ENCODE assay signal across 10 cellular contexts in genomic region chr6:43856005-43856765, GRCh38.
DNase-seq lines count a peak whose midpoint lies in the region; ATAC-seq, FAIRE-seq and TF ChIP-seq lines count a peak whose summit lies in the region.
"Had no signal": no experiment of that assay in that cellular context is flagged by ENCODE, and none has a peak within 500 bp of the region (broad histone marks: within the 10 kb centered on the region; RNA-seq: fewer than 3 reads in every experiment).

No MANE protein-coding gene starts in this region.

- H3K4me2 ChIP-seq in Loucy (ENCODE audit: low read depth, low read length, poor library complexity, severe bottlenecking) (no peak overlapping the region), HepG2 (ENCODE audit: low read depth, low read length) (peak overlapping the region; percentile 48)

- H3K4me1 ChIP-seq in Loucy (ENCODE audit: insufficient read depth, low read length, poor library complexity, severe bottlenecking), result no peaks in the 10 kb centered on the region
- H3K4me1 ChIP-seq in HepG2 (ENCODE audit: insufficient read depth, low read length), result peaks cover 85% of the 10 kb centered on the region
- H3K4me1 ChIP-seq in HAP-1, result peaks cover 24% of the 10 kb centered on the region

- peak; percentile 96 for TF ChIP-seq RAD21 in HepG2 (CRISPR knock-in tag; IDR thresholded peaks at IDR 0.05)

- TF ChIP-seq CTCF in AG09319 (IDR thresholded peaks at IDR 0.05; ENCODE audit: low read depth, low read length) (peak; percentile 20), Loucy (conservative IDR thresholded peaks at IDR 0.05; ENCODE audit: low read length) (peak; percentile 55), brain microvascular endothelial cell (IDR thresholded peaks at IDR 0.05; ENCODE audit: low read depth, low read length, missing control alignments) (peak; percentile 73), HepG2 (CRISPR knock-in tag; IDR thresholded peaks at IDR 0.05) (peak; percentile 99)

- no peaks in the 10 kb centered on the region for H3K79me2 ChIP-seq in Loucy (ENCODE audit: insufficient read depth, low read length)
- H3K79me2 ChIP-seq in HepG2 (ENCODE audit: insufficient read depth, low read length), result no peaks in the 10 kb centered on the region

- intact Hi-C loops in HepG2 (cut with micrococcal nuclease; ENCODE audit: unreplicated experiment), result loop anchor here (1.0 to 5.0 kb wide), 5 partner anchors 36 to 223 kb away; partner anchors contain the start of gene VEGFA

- no peak overlapping the region for H3K4me3 ChIP-seq in Loucy (ENCODE audit: low read length, poor library complexity, severe bottlenecking)
- H3K4me3 ChIP-seq in brain microvascular endothelial cell (ENCODE audit: low read depth, low read length), result no peak overlapping the region
- no peak overlapping the region for H3K4me3 ChIP-seq in HepG2 (replicated peaks in 1 of 3; ENCODE audit: insufficient read depth in 1 of 3, low read depth in 2 of 3, low read length in 3 of 3)
- H3K4me3 ChIP-seq in HAP-1, result no peak overlapping the region

- ATAC-seq in HepG2, result peak; percentile 91

- H3K9me2 ChIP-seq in Loucy (replicated peaks; ENCODE audit: low read depth, low read length), result no peaks in the 10 kb centered on the region

- H2AFZ ChIP-seq in Loucy (ENCODE audit: low read length) (no peak overlapping the region), HepG2 (ENCODE audit: low read length) (no peak overlapping the region)

- DNase-seq in AG09319 (ENCODE audit: extremely low read depth, low read depth) (no peak), brain microvascular endothelial cell (peak; percentile 26), HepG2 (ENCODE audit: low spot score) (peak; percentile 86), DMS79 treated with DMSO at 0.1 percent for 48 hours (lab: John Stamatoyannopoulos, UW) (no peak), HAP-1 (ENCODE audit: low spot score in 2 of 2) (no peak), DMS 273 (lab: John Stamatoyannopoulos, UW; ENCODE audit: unreplicated experiment) (no peak), midbrain (lab: John Stamatoyannopoulos, UW) (no peak)
- DNase-seq: activated B cell treated with CpG ODN at 0.5 μM for 24 hours had no signal

- H3K9ac ChIP-seq in Loucy (ENCODE audit: low read depth, low read length, poor library complexity, severe bottlenecking), result no peak overlapping the region
- no peak overlapping the region for H3K9ac ChIP-seq in HepG2 (ENCODE audit: insufficient read depth, low read depth, low read length)

- WGBS in HepG2 (ENCODE audit: low lambda C conversion rate), result 2% methylated on average over 4 of the region's 6 CpGs

- H3K36me3 ChIP-seq in Loucy (ENCODE audit: insufficient read depth, low read length), result no peaks in the 10 kb centered on the region
- no peaks in the 10 kb centered on the region for H3K36me3 ChIP-seq in brain microvascular endothelial cell (replicated peaks)
- no peaks in the 10 kb centered on the region for H3K36me3 ChIP-seq in HepG2 (replicated peaks in 1 of 2; ENCODE audit: control insufficient read depth in 1 of 2, insufficient read depth in 2 of 2, low read length in 2 of 2)
- H3K36me3 ChIP-seq in HAP-1 (replicated peaks), result no peaks in the 10 kb centered on the region

- H4K20me1 ChIP-seq in Loucy (ENCODE audit: insufficient read depth, low read length, poor library complexity, severe bottlenecking) (no peaks in the 10 kb centered on the region), HepG2 (ENCODE audit: insufficient read depth, low read length) (no peaks in the 10 kb centered on the region)

- H3K9me3 ChIP-seq in Loucy (ENCODE audit: insufficient read depth, low read depth, low read length), result no peaks in the 10 kb centered on the region
- H3K9me3 ChIP-seq in HepG2 (ENCODE audit: low read length), result no peaks in the 10 kb centered on the region
- no peaks in the 10 kb centered on the region for H3K9me3 ChIP-seq in HAP-1

- CTCF ChIA-PET in HepG2 (lab: Yijun Ruan, JAX; ENCODE audit: low intra/inter-chr PET ratio, low total read pairs), result interaction anchor here (0.9 to 2.8 kb wide), 8 partner anchors 59 to 223 kb away, joined by 3 to 44 read pairs (median 4); no protein-coding TSS in a partner anchor

- TF ChIP-seq EP300 in HepG2 (IDR thresholded peaks at IDR 0.05; ENCODE audit: low read depth in 2 of 2, low read length in 2 of 2) (peak in 1 of 2 experiments; percentile 20; a peak in 1 of 4 replicates), HepG2 (CRISPR knock-in tag; IDR thresholded peaks at IDR 0.05; ENCODE audit: borderline replicate concordance) (no peak)

- no peak for TF ChIP-seq POLR2A in HepG2 (IDR thresholded peaks at IDR 0.05; ENCODE audit: insufficient read depth in 1 of 2, low read depth in 2 of 2, low read length in 2 of 2)

- H3K27me3 ChIP-seq in Loucy (ENCODE audit: insufficient read depth, low read length, poor library complexity, severe bottlenecking) (no peaks in the 10 kb centered on the region), brain microvascular endothelial cell (replicated peaks) (no peaks in the 10 kb centered on the region), HepG2 (ENCODE audit: control insufficient read depth in 1 of 2, insufficient read depth in 2 of 2, low read length in 2 of 2) (peaks cover 3 to 4% of the 10 kb centered on the region in 2 experiments; a peak in 1 of 5 replicates), HAP-1 (ENCODE audit: low read depth) (no peaks in the 10 kb centered on the region)

- H3F3A ChIP-seq in Loucy (ENCODE audit: low read depth), result no peaks in the 10 kb centered on the region

- POLR2A ChIA-PET in HepG2 (lab: Yijun Ruan, JAX), result interaction anchor here (0.9 to 1.6 kb wide), 4 partner anchors 9 to 98 kb away, joined by 3 to 9 read pairs (median 6); partner anchors contain the start of gene VEGFA

- BruUV-seq in HepG2 (replicated peaks; lab: Mats Ljungman, UMichigan), result no TSS peak

- no peak overlapping the region for H3K27ac ChIP-seq in brain microvascular endothelial cell
- no peak overlapping the region for H3K27ac ChIP-seq in HepG2 (ENCODE audit: extremely low read length, insufficient read depth, low read length)
- H3K27ac ChIP-seq: epithelial cell of prostate had no signal

- in situ Hi-C loops in brain microvascular endothelial cell (cut with HindIII; ENCODE audit: low pct_ligation_motif_present, low sequenced_read_pairs) (no loop called here), HepG2 (cut with HindIII; ENCODE audit: extremely low pct_ligation_motif_present, low pct_unique_long_range_greater_than_20kb) (loop anchor here (5.0 kb wide), 1 partner anchor 221 kb away; no protein-coding TSS in a partner anchor), HAP-1 (cut with MboI; ENCODE audit: low sequenced_read_pairs) (no loop called here)

- peak; percentile 94 for FAIRE-seq in HepG2 (lab: Jason Lieb, UNC)

TF ChIP-seq in HepG2, 621 proteins besides CTCF, POLR2A, EP300 and RAD21 (continues in another document):
- TF ChIP-seq TFDP1 (CRISPR knock-in tag; IDR thresholded peaks at IDR 0.05; ENCODE audit: borderline replicate concordance), result peak; percentile 64; the same call in 1 of the 2 replicates
- no peak for TF ChIP-seq ZNF670 (CRISPR knock-in tag; IDR thresholded peaks at IDR 0.05; ENCODE audit: borderline replicate concordance)
- no peak for TF ChIP-seq FOSL1 (CRISPR knock-in tag; IDR thresholded peaks at IDR 0.05; ENCODE audit: borderline replicate concordance)
- no peak for TF ChIP-seq KLF6 (CRISPR knock-in tag; IDR thresholded peaks at IDR 0.05)
- no peak for TF ChIP-seq PLRG1 (conservative IDR thresholded peaks at IDR 0.05)
- no peak for TF ChIP-seq ZNF503 (CRISPR knock-in tag; IDR thresholded peaks at IDR 0.05)
- TF ChIP-seq KDM6A (CRISPR knock-in tag; IDR thresholded peaks at IDR 0.05; ENCODE audit: low read depth), result no peak
- no peak for TF ChIP-seq KMT2B (CRISPR knock-in tag; IDR thresholded peaks at IDR 0.05)
- TF ChIP-seq SRSF4 (IDR thresholded peaks at IDR 0.05; ENCODE audit: low read depth, low read length, poor library complexity, severe bottlenecking), result no peak
- TF ChIP-seq MTA3 (CRISPR knock-in tag; IDR thresholded peaks at IDR 0.05), result no peak
- TF ChIP-seq TBP (CRISPR knock-in tag; IDR thresholded peaks at IDR 0.05), result no peak
- 0 out of 2 replicates have a peak, but pooled peaks have one; percentile 67 for TF ChIP-seq ZNF747 (CRISPR knock-in tag; IDR thresholded peaks at IDR 0.05; ENCODE audit: borderline replicate concordance)
- no peak for TF ChIP-seq KLF12 (CRISPR knock-in tag; IDR thresholded peaks at IDR 0.05; ENCODE audit: borderline replicate concordance)
- no peak for TF ChIP-seq TRIM24 (CRISPR knock-in tag; IDR thresholded peaks at IDR 0.05)
- TF ChIP-seq ZNF251 (CRISPR knock-in tag; IDR thresholded peaks at IDR 0.05), result no peak
- no peak for TF ChIP-seq ZNF317 (CRISPR knock-in tag; IDR thresholded peaks at IDR 0.05)
- TF ChIP-seq ZNF776 (CRISPR knock-in tag; IDR thresholded peaks at IDR 0.05), result no peak
- no peak for TF ChIP-seq ZNF484 (CRISPR knock-in tag; IDR thresholded peaks at IDR 0.05; ENCODE audit: borderline replicate concordance, low read depth)
- TF ChIP-seq ZNF24 (IDR thresholded peaks at IDR 0.05), result no peak; the same call in 1 of the 2 replicates

Comparison
In these comparisons a context has a peak if more than half of its experiments do, and no peak if none do; other contexts are left out.
1. DNase-seq: peak in brain microvascular endothelial cell (single experiment) and HepG2 (single experiment); none in AG09319 (single experiment), DMS79 treated with DMSO at 0.1 percent for 48 hours (single experiment), HAP-1 (0 of 2), DMS 273 (single experiment) and midbrain (single experiment).
2. CTCF ChIP-seq: peak in every context shown above with its lines; median percentile 99 in HepG2; 73 in brain microvascular endothelial cell; 55 in Loucy; 20 in AG09319.